Comparison of ENCODE assay signal across 1 cellular context in genomic region chr10:44697096-44697495, GRCh38.
TF ChIP-seq lines count a peak whose summit lies in the region.

No MANE protein-coding gene starts in this region.

TF ChIP-seq in H1, 55 proteins besides CTCF, POLR2A, EP300 and RAD21 (continued from another document):
- TF ChIP-seq CHD7 (IDR thresholded peaks at IDR 0.05; ENCODE audit: insufficient replicate concordance, low read length) (no peak), POLR2AphosphoS5 (IDR thresholded peaks at IDR 0.05; ENCODE audit: low read depth, low read length) (no peak), TAF7 (optimal IDR thresholded peaks at IDR 0.05; ENCODE audit: borderline replicate concordance, low read depth, low read length) (no peak), SAP30 (IDR thresholded peaks at IDR 0.05; ENCODE audit: insufficient read depth, insufficient replicate concordance, low read length) (no peak), GTF2F1 (IDR thresholded peaks at IDR 0.05; ENCODE audit: borderline replicate concordance, low read depth, low read length) (no peak), SP1 (IDR thresholded peaks at IDR 0.05; ENCODE audit: low read depth, low read length) (no peak), CEBPB (IDR thresholded peaks at IDR 0.05; ENCODE audit: low read depth, low read length) (no peak), BRCA1 (IDR thresholded peaks at IDR 0.05; ENCODE audit: low read depth, low read length) (no peak), RXRA (IDR thresholded peaks at IDR 0.05; ENCODE audit: insufficient read depth, low read depth, low read length) (no peak), CREB1 (IDR thresholded peaks at IDR 0.05) (no peak), TCF12 (IDR thresholded peaks at IDR 0.05; ENCODE audit: low read depth, low read length) (no peak), E2F6 (IDR thresholded peaks at IDR 0.05) (no peak), MAFK (IDR thresholded peaks at IDR 0.05; ENCODE audit: low read depth, low read length) (no peak), TAF1 (IDR thresholded peaks at IDR 0.05; ENCODE audit: low read depth, low read length) (no peak)
